13 cellular contexts compared by ENCODE assay signal in the genomic region with DNA sequence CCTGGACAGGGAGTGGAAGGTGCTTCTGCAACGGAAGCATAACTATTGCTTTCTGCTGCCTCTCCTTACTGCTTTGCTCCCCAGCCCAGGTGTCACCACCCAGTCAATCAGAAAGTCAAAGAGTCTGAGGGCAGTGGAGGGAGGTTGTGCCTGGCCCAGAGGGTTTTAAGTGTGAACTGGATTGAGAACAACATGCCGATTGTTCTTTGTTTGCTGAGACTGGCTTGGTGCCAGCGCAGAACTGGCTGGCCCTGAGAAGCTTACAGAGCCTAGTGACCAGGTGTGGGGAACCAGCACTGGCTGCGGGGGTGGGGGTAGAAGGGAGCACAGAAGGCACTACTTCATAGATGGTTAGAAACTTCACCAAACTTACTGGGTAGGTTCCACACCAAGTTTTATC. TPM values are rescaled to one million over a fixed set of nuclear protein-coding genes. Genes with fewer than 3 reads are reported as not detected.
DNase-seq lines count a peak whose midpoint lies in the region; ATAC-seq, FAIRE-seq and TF ChIP-seq lines count a peak whose summit lies in the region.
"Had no signal": no experiment of that assay in that cellular context is flagged by ENCODE, and none has a peak within 500 bp of the region (broad histone marks: within the 10 kb centered on the region; RNA-seq: fewer than 3 reads in every experiment).

No MANE protein-coding gene starts in this region.

- H3K36me3 ChIP-seq in endothelial cell of umbilical vein (ENCODE audit: control insufficient read depth in 2 of 2, extremely low read depth in 1 of 2, insufficient read depth in 2 of 2, low read length in 2 of 2) = no peaks in the 10 kb centered on the region

- no peak for ATAC-seq in GM21786 (IDR thresholded peaks at IDR 0.05; ENCODE audit: unreplicated experiment)
- ATAC-seq: CD8-positive, alpha-beta T cell; GM23338 had no signal

- no peaks in the 10 kb centered on the region for H3K9me3 ChIP-seq in endothelial cell of umbilical vein (replicated peaks; ENCODE audit: control insufficient read depth, insufficient read depth, low read length)

- intact Hi-C loops in endothelial cell of umbilical vein (cut with micrococcal nuclease) = no loop called here

- H3K4me1 ChIP-seq in endothelial cell of umbilical vein (ENCODE audit: control insufficient read depth, extremely low read depth, insufficient read depth, low read length) = no peaks in the 10 kb centered on the region

- H3K9ac ChIP-seq in endothelial cell of umbilical vein (replicated peaks; ENCODE audit: extremely low read depth, insufficient read depth, low read length) = no peak overlapping the region

- H3K9me3 Mint-ChIP-seq in progenitor cell of endocrine pancreas (ENCODE audit: low read depth) = peaks cover 24% of the 10 kb centered on the region

- no peak overlapping the region for H3K4me3 Mint-ChIP-seq in progenitor cell of endocrine pancreas (ENCODE audit: low read depth)
- H3K4me3 Mint-ChIP-seq: CD8-positive, alpha-beta T cell; GM23338 had no signal

- in situ Hi-C loops in G401 (cut with HindIII; ENCODE audit: low sequenced_read_pairs) = no loop called here

- no peak overlapping the region for H3K4me2 ChIP-seq in endothelial cell of umbilical vein (ENCODE audit: insufficient read depth, low read length)
- H3K4me2 ChIP-seq: GM23338 had no signal

- no TSS peak for BruUV-seq in endothelial cell of umbilical vein (replicated peaks; lab: Mats Ljungman, UMichigan)

- no peak overlapping the region for H2AFZ ChIP-seq in endothelial cell of umbilical vein (ENCODE audit: low read depth, low read length)
- H2AFZ ChIP-seq: GM23338 had no signal

- dilution Hi-C loops in endothelial cell of umbilical vein (cut with MboI; ENCODE audit: extremely low pct_ligation_motif_present, low sequenced_read_pairs) = no loop called here

- peak overlapping the region; percentile 56 for H3K27ac Mint-ChIP-seq in progenitor cell of endocrine pancreas
- H3K27ac Mint-ChIP-seq: CD8-positive, alpha-beta T cell; GM23338 had no signal

- no peak overlapping the region for H3K27ac ChIP-seq in endothelial cell of umbilical vein (ENCODE audit: insufficient read depth, low read depth, low read length)

- TF ChIP-seq CTCF in endothelial cell of umbilical vein (IDR thresholded peaks at IDR 0.05; ENCODE audit: extremely low read depth in 1 of 2, insufficient read depth in 1 of 2, low read depth in 1 of 2, low read length in 2 of 2) (no peak), progenitor cell of endocrine pancreas (IDR thresholded peaks at IDR 0.05; ENCODE audit: unreplicated experiment) (no peak)

- H3K4me1 Mint-ChIP-seq in progenitor cell of endocrine pancreas (ENCODE audit: low read depth) = peaks cover 7% of the 10 kb centered on the region
- H3K4me1 Mint-ChIP-seq: GM23338 had no signal

- DNase-seq in G401 (ENCODE audit: low spot score) (peak; percentile 11), NCI-H510A treated with DMSO at 0.1 percent for 48 hours (lab: John Stamatoyannopoulos, UW) (peak; percentile 97), endothelial cell of umbilical vein (ENCODE audit: low read depth, low spot score) (peak; percentile 29), progenitor cell of endocrine pancreas (ENCODE audit: low spot score, unreplicated experiment) (no peak), T-helper 2 cell (no peak), NK-92 (lab: John Stamatoyannopoulos, UW; ENCODE audit: unreplicated experiment) (no peak)
- DNase-seq in effector CD8-positive, alpha-beta T cell (lab: John Stamatoyannopoulos, UW) = no peak
- DNase-seq: activated gamma-delta T cell treated with Interleukin-2 at 50 U/mL for 16 hours; CD8-positive, alpha-beta T cell; islet precursor cell; NCI-H446 treated with DMSO at 0.1 percent for 48 hours had no signal

- H3K27me3 Mint-ChIP-seq in progenitor cell of endocrine pancreas = no peaks in the 10 kb centered on the region

- peaks cover 7% of the 10 kb centered on the region for H3K36me3 Mint-ChIP-seq in progenitor cell of endocrine pancreas (ENCODE audit: insufficient read depth)

- TF ChIP-seq POLR2A in endothelial cell of umbilical vein (IDR thresholded peaks at IDR 0.05; ENCODE audit: low read depth, low read length) = no peak

- no peaks in the 10 kb centered on the region for H3K79me2 ChIP-seq in endothelial cell of umbilical vein (ENCODE audit: control insufficient read depth, insufficient read depth, low read length)

- no peaks in the 10 kb centered on the region for H3K9me1 ChIP-seq in endothelial cell of umbilical vein (replicated peaks; ENCODE audit: control insufficient read depth, extremely low read depth, insufficient read depth, low read length)

- H3K27me3 ChIP-seq in endothelial cell of umbilical vein (ENCODE audit: control insufficient read depth in 2 of 2, insufficient read depth in 2 of 2, low read length in 2 of 2) = no peaks in the 10 kb centered on the region

- no peak overlapping the region for H3K4me3 ChIP-seq in endothelial cell of umbilical vein (replicated peaks in 1 of 3; ENCODE audit: insufficient read depth in 1 of 3, low read depth in 1 of 3, low read length in 3 of 3)
- H3K4me3 ChIP-seq: GM23338 had no signal

- POLR2A ChIA-PET in endothelial cell of umbilical vein (lab: Charles Lee) = no interaction called here

- CTCF ChIA-PET in endothelial cell of umbilical vein (lab: Charles Lee) = interaction anchor here (0.8 to 1.5 kb wide), 2 partner anchors 9 to 312 kb away, joined by 3 read pairs; no protein-coding TSS in a partner anchor

- H4K20me1 ChIP-seq in endothelial cell of umbilical vein (replicated peaks; ENCODE audit: control insufficient read depth, extremely low read depth, insufficient read depth, low read length) = no peaks in the 10 kb centered on the region

- FAIRE-seq in endothelial cell of umbilical vein (lab: Jason Lieb, UNC) = no peak

TF ChIP-seq in endothelial cell of umbilical vein, 7 proteins besides CTCF, POLR2A, EP300 and RAD21:
- TF ChIP-seq POLR2AphosphoS5 (IDR thresholded peaks at IDR 0.05; ENCODE audit: insufficient read depth, low read depth, low read length) = no peak
- no peak for TF ChIP-seq FOS (IDR thresholded peaks at IDR 0.05; ENCODE audit: borderline replicate concordance, insufficient read depth, low read length)
- TF ChIP-seq JUN (IDR thresholded peaks at IDR 0.05; ENCODE audit: borderline replicate concordance, insufficient read depth, insufficient read length, low read depth) = no peak
- no peak for TF ChIP-seq MYC (IDR thresholded peaks at IDR 0.05; ENCODE audit: low read depth, low read length)
- TF ChIP-seq GATA2 (IDR thresholded peaks at IDR 0.05; ENCODE audit: insufficient read depth, insufficient read length, low read depth, low read length) = no peak
- no peak for TF ChIP-seq EZH2 (IDR thresholded peaks at IDR 0.05; ENCODE audit: borderline replicate concordance, low read depth, low read length, severe bottlenecking)
TF ChIP-seq in endothelial cell of umbilical vein: peak in this region for 0.

RNA-seq across cellular contexts. Expression of a gene that starts 31.1 kb away (rescaled TPM):
- not detected in 2 replicates for total RNA-seq in G401 (2014; rRNA removed; shearing (Covaris generic))
- 3.9 and 4.5 TPM in 2 replicates for total RNA-seq in endothelial cell of umbilical vein
- polyA plus RNA-seq in endothelial cell of umbilical vein = 1.4 and 1.5 TPM in 2 replicates
- polyA plus RNA-seq in endothelial cell of umbilical vein (2011; cell fraction: cytosol; rRNA removed) = 1.1 and 1.3 TPM in 2 replicates
- 1.5 and 1.8 TPM in 2 replicates for polyA plus RNA-seq in endothelial cell of umbilical vein (2011; cell fraction: nucleus; rRNA removed)
- polyA plus RNA-seq in endothelial cell of umbilical vein (2012) = 0.50 and 1.0 TPM in 2 replicates
- polyA minus RNA-seq in endothelial cell of umbilical vein = 3.1 and 3.2 TPM in 2 replicates
- polyA minus RNA-seq in endothelial cell of umbilical vein (2011; cell fraction: cytosol; rRNA and poly(A)+ RNA removed) = not detected
- polyA minus RNA-seq in endothelial cell of umbilical vein (2011; cell fraction: nucleus; rRNA and poly(A)+ RNA removed) = 1.4 and 2.0 TPM in 2 replicates
- total RNA-seq in progenitor cell of endocrine pancreas = 11.5 and 11.9 TPM in 2 replicates

Comparison
In these comparisons a context has a peak if more than half of its experiments do, and no peak if none do; other contexts are left out.
1. DNase-seq: peak in G401 (single experiment), NCI-H510A treated with DMSO at 0.1 percent for 48 hours (single experiment) and endothelial cell of umbilical vein (single experiment); none in progenitor cell of endocrine pancreas (single experiment), T-helper 2 cell (0 of 5), effector CD8-positive, alpha-beta T cell (single experiment) and NK-92 (single experiment).